ENCODE assay signal across 8 cellular contexts in the genomic region with DNA sequence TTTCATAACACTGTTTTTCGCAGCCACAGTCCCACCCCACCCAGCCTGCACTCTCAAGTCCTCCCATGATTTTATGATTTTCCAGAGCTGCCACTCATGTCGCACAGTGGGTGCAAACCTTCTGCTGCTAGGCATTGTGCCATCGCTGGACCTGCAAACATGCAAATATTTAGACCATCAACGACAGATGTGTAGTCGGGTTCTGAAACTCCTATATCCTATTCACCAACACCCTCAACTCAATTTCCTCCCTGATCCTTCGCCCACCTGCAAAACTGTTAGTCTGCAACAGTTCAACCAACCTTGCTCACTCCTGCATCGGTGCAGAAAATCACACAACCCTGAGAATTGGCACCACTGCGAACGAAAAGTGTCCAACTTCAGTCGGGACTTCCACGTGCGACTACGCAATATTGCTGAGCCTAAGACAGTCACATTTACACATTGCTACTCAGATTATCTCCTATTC. TPM values are rescaled to one million over a fixed set of nuclear protein-coding genes. Genes with fewer than 3 reads are reported as not detected.
A peak's percentile ranks its signal among the peaks of the same experiment; 100 is the strongest.
DNase-seq lines count a peak whose midpoint lies in the region; ATAC-seq, FAIRE-seq and TF ChIP-seq lines count a peak whose summit lies in the region.

No MANE protein-coding gene starts in this region.

- H4K20me1 ChIP-seq in K562 (replicated peaks; ENCODE audit: control insufficient read depth, insufficient read depth, low read length) = no peaks in the 10 kb centered on the region

- TF ChIP-seq EP300 in K562 (IDR thresholded peaks at IDR 0.05; ENCODE audit: low read length) = no peak

- CTCF ChIA-PET in K562 (lab: Yijun Ruan, JAX; ENCODE audit: low intra/inter-chr PET ratio) = no interaction called here

- H3K4me3 ChIP-seq in K562 (peak overlapping the region; percentile 87), kidney (ENCODE audit: low read length in 2 of 2) (peak overlapping the region; percentile 89 to 99)

- no peak for TF ChIP-seq CTCF in 22Rv1 (IDR thresholded peaks at IDR 0.05)
- TF ChIP-seq CTCF in GM13977 (IDR thresholded peaks at IDR 0.05; ENCODE audit: extremely low read depth, insufficient read depth, missing control alignments) = no peak
- TF ChIP-seq CTCF in K562 (IDR thresholded peaks at IDR 0.05 in 2 of 3, conservative IDR thresholded peaks at IDR 0.05 in 1 of 3; ENCODE audit: insufficient read depth in 2 of 3, low read depth in 1 of 3, low read length in 3 of 3) = no peak
- no peak for TF ChIP-seq CTCF in kidney (IDR thresholded peaks at IDR 0.05; ENCODE audit: borderline replicate concordance, extremely low read depth, insufficient read depth)

- BruUV-seq in K562 (replicated peaks; lab: Mats Ljungman, UMichigan) = no TSS peak

- WGBS in K562 (ENCODE audit: insufficient coverage, low coverage, missing lambda C conversion rate) = 54% methylated on average over 13 of the region's 13 CpGs

- POLR2A ChIA-PET in K562 (lab: Yijun Ruan, JAX) = interaction anchor here (0.5 to 1.2 kb wide), 2 partner anchors 23 to 162 kb away, joined by 4 to 6 read pairs; no protein-coding TSS in a partner anchor

- no peak for TF ChIP-seq POLR2A in K562 (conservative IDR thresholded peaks at IDR 0.05)
- no peak for TF ChIP-seq POLR2A in GM18505 (IDR thresholded peaks at IDR 0.05; ENCODE audit: borderline replicate concordance, extremely low read depth, insufficient read depth, insufficient read length)

- peaks cover 33% of the 10 kb centered on the region for H3K79me2 ChIP-seq in K562 (ENCODE audit: control insufficient read depth, insufficient read depth, low read length)

- peaks cover 5 to 6% of the 10 kb centered on the region in 2 experiments; a peak in 4 of 5 replicates for H3K4me1 ChIP-seq in K562 (replicated peaks in 1 of 2; ENCODE audit: control insufficient read depth in 2 of 2, insufficient read depth in 2 of 2, low read length in 2 of 2)
- H3K4me1 ChIP-seq in kidney (ENCODE audit: control insufficient read depth in 1 of 2, insufficient read depth in 1 of 2, low read depth in 1 of 2, low read length in 2 of 2) = peaks cover 3 to 7% of the 10 kb centered on the region in 2 donors

- H3K9me3 ChIP-seq in K562 (replicated peaks; ENCODE audit: control insufficient read depth, insufficient read depth, low read depth, low read length) (no peaks in the 10 kb centered on the region), kidney (ENCODE audit: control insufficient read depth in 1 of 2, low read length in 2 of 2) (no peaks in the 10 kb centered on the region)

- H2AFZ ChIP-seq in K562 (ENCODE audit: low read depth, low read length) = peak overlapping the region; percentile 96

- peak; percentile 15 for FAIRE-seq in K562 (lab: Jason Lieb, UNC)
- no peak for FAIRE-seq in kidney (lab: Jason Lieb, UNC)

- in situ Hi-C loops in GM13977 (cut with MboI; ENCODE audit: low pct_unique_long_range_greater_than_20kb, low sequenced_read_pairs, unreplicated experiment) (no loop called here), K562 (cut with MboI) (no loop called here)

- H3K27me3 ChIP-seq in K562 (ENCODE audit: control insufficient read depth in 2 of 2, insufficient read depth in 2 of 2, low read length in 2 of 2) = no peaks in the 10 kb centered on the region

- ATAC-seq in K562 (peak; percentile 5; the same call in 1 of the 3 replicates), GM18505 (IDR thresholded peaks at IDR 0.05; ENCODE audit: unreplicated experiment) (no peak)

- H3K9ac ChIP-seq in K562 (ENCODE audit: insufficient read depth in 1 of 2, low read depth in 2 of 2, low read length in 2 of 2) (peak overlapping the region; percentile 81 to 95; a peak in 3 of 4 replicates), kidney (ENCODE audit: low read length in 2 of 2) (peak overlapping the region; percentile 61 to 89)

- intact Hi-C loops in K562 (cut with micrococcal nuclease) (no loop called here), kidney (cut with DNase I) (no loop called here)

- DNase-seq in GM13977 (ENCODE audit: low spot score) = peak; percentile 27
- peak; percentile 6 for DNase-seq in NCI-H345 treated with DMSO at 0.1 percent for 48 hours (lab: John Stamatoyannopoulos, UW; ENCODE audit: unreplicated experiment)
- DNase-seq in K562 (ENCODE audit: extremely low read depth in 1 of 4, low spot score in 3 of 4) = no peak
- DNase-seq in kidney = peak; percentile 53
- peak; percentile 8 for DNase-seq in stimulated activated CD4-positive, alpha-beta T cell treated with anti-CD3 and anti-CD28 coated beads, Interleukin-1b, Interleukin-23, amount 100 ng/mL, for 48 hours
- DNase-seq in pons (ENCODE audit: low spot score) = no peak

- peak overlapping the region; percentile 90 for H3K4me2 ChIP-seq in K562 (ENCODE audit: insufficient read depth, low read length)

- TF ChIP-seq RAD21 in K562 (CRISPR knock-in tag; conservative IDR thresholded peaks at IDR 0.05 in 1 of 2, IDR thresholded peaks at IDR 0.05 in 1 of 2) = no peak

- H3K9me1 ChIP-seq in K562 (ENCODE audit: control insufficient read depth, insufficient read depth, low read length) = no peaks in the 10 kb centered on the region

- H3K36me3 ChIP-seq in K562 (ENCODE audit: control insufficient read depth, insufficient read depth, low read length) (no peaks in the 10 kb centered on the region), kidney (ENCODE audit: control insufficient read depth in 1 of 2, insufficient read depth in 2 of 2, low read length in 2 of 2) (no peaks in the 10 kb centered on the region)

- H3K27ac ChIP-seq in 22Rv1 = peak overlapping the region; percentile 72
- peak overlapping the region; percentile 91 for H3K27ac ChIP-seq in K562 (ENCODE audit: extremely low read depth, low read depth, low read length)
- peak overlapping the region in 1 of 2 donors; percentile 77 for H3K27ac ChIP-seq in kidney (ENCODE audit: low read depth in 2 of 2, low read length in 2 of 2)

TF ChIP-seq in K562, 482 proteins besides CTCF, POLR2A, EP300 and RAD21 (continues in another document):
- TF ChIP-seq ZFX (CRISPR knock-in tag; IDR thresholded peaks at IDR 0.05) = no peak
- 0 out of 2 replicates have a peak, but pooled peaks have one; percentile 2 for TF ChIP-seq RFX5 (IDR thresholded peaks at IDR 0.05; ENCODE audit: low read depth, low read length)
- TF ChIP-seq HMG20B (CRISPR knock-in tag; IDR thresholded peaks at IDR 0.05) = no peak
- no peak for TF ChIP-seq HNRNPLL (IDR thresholded peaks at IDR 0.05; ENCODE audit: low read depth, low read length, poor library complexity, severe bottlenecking)
- TF ChIP-seq, protein P1, sequence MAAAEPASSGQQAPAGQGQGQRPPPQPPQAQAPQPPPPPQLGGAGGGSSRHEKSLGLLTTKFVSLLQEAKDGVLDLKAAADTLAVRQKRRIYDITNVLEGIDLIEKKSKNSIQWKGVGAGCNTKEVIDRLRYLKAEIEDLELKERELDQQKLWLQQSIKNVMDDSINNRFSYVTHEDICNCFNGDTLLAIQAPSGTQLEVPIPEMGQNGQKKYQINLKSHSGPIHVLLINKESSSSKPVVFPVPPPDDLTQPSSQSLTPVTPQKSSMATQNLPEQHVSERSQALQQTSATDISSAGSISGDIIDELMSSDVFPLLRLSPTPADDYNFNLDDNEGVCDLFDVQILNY (CRISPR knock-in tag; IDR thresholded peaks at IDR 0.05) = no peak
- no peak for TF ChIP-seq STAG1 (CRISPR knock-in tag; IDR thresholded peaks at IDR 0.05; ENCODE audit: borderline replicate concordance)
- TF ChIP-seq CEBPG (CRISPR knock-in tag; IDR thresholded peaks at IDR 0.05) = no peak
- TF ChIP-seq CEBPG (tag; conservative IDR thresholded peaks at IDR 0.05 in 1 of 2, IDR thresholded peaks at IDR 0.05 in 1 of 2) = 0 out of 4 replicates have a peak, but pooled peaks of 1 of the 2 experiments have one; percentile 1

RNA-seq across cellular contexts. Expression of a gene that starts 0.9 kb away (rescaled TPM):
- 26.1 and 44.1 TPM in 2 replicates for total RNA-seq in K562 (2011; cell fraction: chromatin; rRNA removed; ENCODE audit: low replicate concordance)
- 10.0 and 11.4 TPM in 2 replicates for total RNA-seq in K562 (2011; cell fraction: nucleolus; rRNA removed)
- total RNA-seq in K562 (2011; cell fraction: nucleoplasm; rRNA removed) = 17.3 and 26.9 TPM in 2 replicates
- total RNA-seq in K562 (2014; rRNA removed) (8.4 and 11.5 TPM in 2 replicates), K562 (2014; rRNA removed; fragmentation: Illumina TruSeq; extraction: Trizol) (11.6 and 15.9 TPM in 2 replicates), K562 (2015; rRNA removed; fragmentation: Illumina TruSeq; extraction: Trizol) (17.4 and 17.7 TPM in 2 replicates), K562 (2021) (13.1 and 14.2 TPM in 2 replicates), kidney (24.4 TPM)
- polyA plus RNA-seq in K562 (2011; rRNA removed) (11.8 and 14.0 TPM in 2 replicates), K562 (2014; fragmentation: Illumina TruSeq; extraction: Trizol) (12.7 and 13.9 TPM in 2 replicates), K562 (2014; fragmentation: Nextera tagmentation; extraction: Ambion mirVana) (1 to 10 TPM; 5.2 to 8.1 TPM), K562 (2014; rRNA removed) (11.4 and 17.3 TPM in 2 replicates), kidney (ENCODE audit: insufficient read depth, low read depth, low replicate concordance) (7.1 TPM)
- 6.4 and 8.6 TPM in 2 replicates for polyA plus RNA-seq in K562 (2011; cell fraction: cytosol; rRNA removed)
- polyA plus RNA-seq in K562 (2011; cell fraction: nucleus; rRNA removed) = 13.5 and 17.5 TPM in 2 replicates
- polyA plus RNA-seq in K562 (2012) = 12.1 TPM in 2 replicates
- 22.2 and 23.7 TPM in 2 replicates for polyA minus RNA-seq in K562 (2011; rRNA and poly(A)+ RNA removed)
- 5.0 and 8.1 TPM in 2 replicates for polyA minus RNA-seq in K562 (2011; cell fraction: cytosol; rRNA and poly(A)+ RNA removed)
- polyA minus RNA-seq in K562 (2011; cell fraction: nucleus; rRNA and poly(A)+ RNA removed) = 13.6 and 22.4 TPM in 2 replicates

RNA-seq across cellular contexts. Expression of a gene that starts 24.7 kb away (rescaled TPM):
- not detected in 2 replicates for total RNA-seq in K562 (2011; cell fraction: chromatin; rRNA removed; ENCODE audit: low replicate concordance)
- not detected in 2 replicates for total RNA-seq in K562 (2011; cell fraction: nucleolus; rRNA removed)
- not detected in 2 replicates for total RNA-seq in K562 (2011; cell fraction: nucleoplasm; rRNA removed)
- total RNA-seq in K562 (2014; rRNA removed) (not detected in 2 replicates), K562 (2014; rRNA removed; fragmentation: Illumina TruSeq; extraction: Trizol) (not detected in 2 replicates), K562 (2015; rRNA removed; fragmentation: Illumina TruSeq; extraction: Trizol) (0.19 TPM in 1 of 2 replicates, not detected in the other), K562 (2021) (not detected in 2 replicates), kidney (2.7 TPM)
- polyA plus RNA-seq in K562 (2011; rRNA removed) (not detected in 2 replicates), K562 (2014; fragmentation: Illumina TruSeq; extraction: Trizol) (not detected in 2 replicates), K562 (2014; fragmentation: Nextera tagmentation; extraction: Ambion mirVana) (not detected), K562 (2014; rRNA removed) (not detected in 2 replicates), kidney (ENCODE audit: insufficient read depth, low read depth, low replicate concordance) (0.11 TPM)
- polyA plus RNA-seq in K562 (2011; cell fraction: cytosol; rRNA removed) = not detected in 2 replicates
- polyA plus RNA-seq in K562 (2011; cell fraction: nucleus; rRNA removed) = not detected in 2 replicates
- polyA plus RNA-seq in K562 (2012) = 0.13 and 0.18 TPM in 2 replicates
- not detected in 2 replicates for polyA minus RNA-seq in K562 (2011; rRNA and poly(A)+ RNA removed)
- polyA minus RNA-seq in K562 (2011; cell fraction: cytosol; rRNA and poly(A)+ RNA removed) = not detected in 2 replicates
- not detected in 2 replicates for polyA minus RNA-seq in K562 (2011; cell fraction: nucleus; rRNA and poly(A)+ RNA removed)

Comparison
In these comparisons a context has a peak if more than half of its experiments do, and no peak if none do; other contexts are left out.
1. DNase-seq: peak in GM13977 (single experiment), NCI-H345 treated with DMSO at 0.1 percent for 48 hours (single experiment), kidney (single experiment) and stimulated activated CD4-positive, alpha-beta T cell treated with anti-CD3 and anti-CD28 coated beads, Interleukin-1b, Interleukin-23, amount 100 ng/mL, for 48 hours (single experiment); none in K562 (0 of 4) and pons (single experiment).